Comparison of ENCODE assay signal across 1 cellular context in genomic region chr19:47230122-47230920, GRCh38.
TF ChIP-seq lines count a peak whose summit lies in the region.

No MANE protein-coding gene starts in this region.

TF ChIP-seq in K562, 482 proteins besides CTCF, POLR2A, EP300 and RAD21 (continued from another document and continues in another):
- TF ChIP-seq THAP7 (CRISPR knock-in tag; IDR thresholded peaks at IDR 0.05) (peak; percentile 36; the same call in 1 of the 2 replicates), CBFA2T2 (conservative IDR thresholded peaks at IDR 0.05) (no peak), ZBTB2 (IDR thresholded peaks at IDR 0.05) (peak; percentile 87), BCL6 (CRISPR knock-in tag; IDR thresholded peaks at IDR 0.05) (no peak), POLR3G (IDR thresholded peaks at IDR 0.05; ENCODE audit: extremely low read depth, insufficient read length, insufficient replicate concordance) (no peak), SNAPC5 (CRISPR knock-in tag; IDR thresholded peaks at IDR 0.05) (no peak), ZSCAN32 (CRISPR knock-in tag; IDR thresholded peaks at IDR 0.05) (no peak), CHD4 (IDR thresholded peaks at IDR 0.05; ENCODE audit: insufficient read depth, insufficient replicate concordance, low read depth, low read length, poor library complexity, severe bottlenecking) (peak; percentile 73), ZNF668 (CRISPR knock-in tag; IDR thresholded peaks at IDR 0.05) (no peak), HNRNPLL (IDR thresholded peaks at IDR 0.05; ENCODE audit: low read depth, low read length, poor library complexity, severe bottlenecking) (no peak), HOMEZ (CRISPR knock-in tag; IDR thresholded peaks at IDR 0.05) (0 out of 2 replicates have a peak, but pooled peaks have one; percentile 8), SMC3 (conservative IDR thresholded peaks at IDR 0.05; ENCODE audit: insufficient read depth, low read depth, low read length) (0 out of 2 replicates have a peak, but pooled peaks have one; percentile 30), RBM39 (optimal IDR thresholded peaks at IDR 0.05; ENCODE audit: low read depth, low read length) (no peak), ZNF124 (CRISPR knock-in tag; IDR thresholded peaks at IDR 0.05) (no peak), TGIF2 (CRISPR knock-in tag; IDR thresholded peaks at IDR 0.05) (0 out of 2 replicates have a peak, but pooled peaks have one; percentile 33), XRCC5 (IDR thresholded peaks at IDR 0.05; ENCODE audit: low read depth, low read length) (peak; percentile 48; the same call in 1 of the 2 replicates), ZKSCAN1 (IDR thresholded peaks at IDR 0.05; ENCODE audit: low read depth, low read length) (no peak), GABPB2 (CRISPR knock-in tag; conservative IDR thresholded peaks at IDR 0.05) (no peak), PML (IDR thresholded peaks at IDR 0.05; ENCODE audit: low read length) (no peak), ZBTB11 (CRISPR knock-in tag; IDR thresholded peaks at IDR 0.05) (no peak), THRA (IDR thresholded peaks at IDR 0.05) (no peak), ATF6 (CRISPR knock-in tag; IDR thresholded peaks at IDR 0.05) (no peak), ZNF766 (CRISPR knock-in tag; conservative IDR thresholded peaks at IDR 0.05) (no peak; the same call in 1 of the 2 replicates), TFAP4 (CRISPR knock-in tag; IDR thresholded peaks at IDR 0.05; ENCODE audit: borderline replicate concordance) (peak; percentile 49; the same call in 1 of the 2 replicates), ZEB2 (IDR thresholded peaks at IDR 0.05) (no peak), MAFF (IDR thresholded peaks at IDR 0.05; ENCODE audit: low read length) (no peak), MTA1 (IDR thresholded peaks at IDR 0.05; ENCODE audit: borderline replicate concordance) (no peak), IRF2 (CRISPR knock-in tag; IDR thresholded peaks at IDR 0.05) (no peak), REST (CRISPR knock-in tag; IDR thresholded peaks at IDR 0.05; ENCODE audit: low read depth) (0 out of 2 replicates have a peak, but pooled peaks have one; percentile 55), ILK (tag; IDR thresholded peaks at IDR 0.05; ENCODE audit: borderline replicate concordance, low read depth) (no peak), PRDM10 (IDR thresholded peaks at IDR 0.05; ENCODE audit: partially characterized antibody) (no peak), RB1 (IDR thresholded peaks at IDR 0.05; ENCODE audit: low read depth) (peak; percentile 73), BACH1 (tag; IDR thresholded peaks at IDR 0.05) (no peak), MAX (CRISPR knock-in tag; IDR thresholded peaks at IDR 0.05) (peak; percentile 51; the same call in 1 of the 2 replicates), FOXJ2 (tag; IDR thresholded peaks at IDR 0.05) (peak; percentile 85), FIP1L1 (IDR thresholded peaks at IDR 0.05; ENCODE audit: low read depth, low read length, poor library complexity, severe bottlenecking) (peak; percentile 38), GATAD2A (IDR thresholded peaks at IDR 0.05) (no peak), STAG1 (CRISPR knock-in tag; IDR thresholded peaks at IDR 0.05; ENCODE audit: borderline replicate concordance) (no peak), ZNF12 (CRISPR knock-in tag; IDR thresholded peaks at IDR 0.05) (0 out of 2 replicates have a peak, but pooled peaks have one; percentile 45), MCM5 (IDR thresholded peaks at IDR 0.05; ENCODE audit: low read depth) (no peak)
